Comparison of ENCODE assay signal across 10 cellular contexts in the genomic region with DNA sequence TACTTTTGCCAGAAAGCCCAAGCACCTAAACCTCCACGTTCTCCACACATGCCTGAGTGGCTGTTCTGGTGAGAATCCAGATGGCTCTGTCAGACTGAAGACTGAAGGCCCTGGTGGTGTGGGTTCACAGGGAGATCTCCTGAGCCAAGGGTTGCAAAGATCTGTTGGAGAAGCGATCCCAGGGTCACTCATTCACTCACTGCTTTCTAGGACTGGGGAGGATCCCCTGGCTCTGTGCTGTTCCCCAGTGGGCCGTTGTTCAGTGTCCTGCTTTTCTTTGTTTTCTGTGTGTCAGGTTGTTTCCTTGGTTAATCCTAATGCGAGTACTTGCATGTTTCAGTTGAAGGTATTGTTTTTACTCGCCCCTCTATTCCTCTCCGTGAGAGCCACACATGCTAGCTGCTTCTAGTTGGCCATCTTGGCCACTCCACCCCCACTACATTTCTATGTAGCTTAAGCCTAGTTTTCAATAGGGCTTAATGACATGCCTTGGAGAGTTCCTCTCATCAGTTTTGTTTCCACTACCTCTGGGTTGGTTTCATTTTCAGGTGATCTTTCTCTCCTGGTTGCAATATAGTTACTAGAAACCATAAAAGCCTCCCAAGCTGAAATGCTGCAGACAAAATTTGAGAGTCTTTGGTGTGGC.
DNase-seq lines count a peak whose midpoint lies in the region; ATAC-seq, FAIRE-seq and TF ChIP-seq lines count a peak whose summit lies in the region.
"Had no signal": no experiment of that assay in that cellular context is flagged by ENCODE, and none has a peak within 500 bp of the region (broad histone marks: within the 10 kb centered on the region; RNA-seq: fewer than 3 reads in every experiment).

No MANE protein-coding gene starts in this region.

- H3K4me3 Mint-ChIP-seq in activated T-cell treated with anti-CD3 and anti-CD28 coated beads, Interleukin-2, amount 50 U/mL, for 72 hours: peak overlapping the region; percentile 61 to 71

- no peak for TF ChIP-seq POLR2A in transverse colon (IDR thresholded peaks at IDR 0.05)

- H3K4me1 ChIP-seq in transverse colon: peaks cover 0 to 29% (median 4%) of the 10 kb centered on the region in 4 donors

- H3K27ac ChIP-seq in transverse colon: peak overlapping the region in 3 of 4 donors; percentile 20 to 65 (median 44)
- H3K27ac ChIP-seq: BLaER1 treated with 17β-estradiol and CSF1 and Interleukin-3, amounts not matched to agents 10 nM and 100 nM had no signal

- no peaks in the 10 kb centered on the region for H3K27me3 ChIP-seq in transverse colon
- H3K27me3 ChIP-seq: BLaER1 treated with 17β-estradiol and CSF1 and Interleukin-3, amounts not matched to agents 10 nM and 100 nM had no signal

- peaks cover 12 to 14% of the 10 kb centered on the region in 2 donors for H3K36me3 Mint-ChIP-seq in activated T-cell treated with anti-CD3 and anti-CD28 coated beads, Interleukin-2, amount 50 U/mL, for 72 hours (ENCODE audit: insufficient read depth in 2 of 2)

- TF ChIP-seq EP300 in transverse colon (IDR thresholded peaks at IDR 0.05; ENCODE audit: low read depth): no peak

- 72 to 87% methylated on average over 3 to 6 of the region's 6 CpGs for WGBS in transverse colon (ENCODE audit: low coverage in 1 of 2), 2 donors

- H3K27ac Mint-ChIP-seq in activated T-cell treated with anti-CD3 and anti-CD28 coated beads, Interleukin-2, amount 50 U/mL, for 72 hours: peak overlapping the region; percentile 94

- in situ Hi-C loops in transverse colon (cut with MboI; ENCODE audit: low pct_ligation_motif_present in 1 of 4, low pct_unique_long_range_greater_than_20kb in 1 of 4, low sequenced_read_pairs in 3 of 4): no loop called here

- peak; percentile 98 for ATAC-seq in HG02981 (IDR thresholded peaks at IDR 0.05; ENCODE audit: unreplicated experiment)
- peak; percentile 91 to 92 for ATAC-seq in activated T-cell treated with anti-CD3 and anti-CD28 coated beads, Interleukin-2, amount 50 U/mL, for 72 hours (replicated peaks in 1 of 2)

- no peak for TF ChIP-seq CTCF in transverse colon (IDR thresholded peaks at IDR 0.05)

- no peak overlapping the region for H3K4me3 ChIP-seq in transverse colon
- H3K4me3 ChIP-seq: BLaER1 treated with 17β-estradiol and CSF1 and Interleukin-3, amounts not matched to agents 10 nM and 100 nM had no signal

- H3K4me1 Mint-ChIP-seq in activated T-cell treated with anti-CD3 and anti-CD28 coated beads, Interleukin-2, amount 50 U/mL, for 72 hours (ENCODE audit: low read depth): peaks cover 78% of the 10 kb centered on the region

- FAIRE-seq in urothelium cell line (lab: Jason Lieb, UNC): no peak

- intact Hi-C loops in transverse colon (cut with DNase I; ENCODE audit: low total_unique reads): no loop called here

- H3K9me3 ChIP-seq in transverse colon: no peaks in the 10 kb centered on the region

- H3K27me3 Mint-ChIP-seq in activated T-cell treated with anti-CD3 and anti-CD28 coated beads, Interleukin-2, amount 50 U/mL, for 72 hours (ENCODE audit: low read depth): no peaks in the 10 kb centered on the region

- peaks cover 6 to 10% of the 10 kb centered on the region in 2 donors for H3K9me3 Mint-ChIP-seq in activated T-cell treated with anti-CD3 and anti-CD28 coated beads, Interleukin-2, amount 50 U/mL, for 72 hours

- no peaks in the 10 kb centered on the region for H3K36me3 ChIP-seq in transverse colon
- H3K36me3 ChIP-seq: BLaER1 treated with 17β-estradiol and CSF1 and Interleukin-3, amounts not matched to agents 10 nM and 100 nM had no signal

- DNase-seq in stimulated activated CD4-positive, alpha-beta T cell treated with anti-CD3 and anti-CD28 coated beads, Interleukin-12 subunit alpha, Interleukin-12 subunit beta, amount 100 ng/mL, for 48 hours (ENCODE audit: low read depth in 2 of 3, low spot score in 1 of 3): peak in 2 of 3 donors; percentile 13 to 14
- DNase-seq in stimulated activated CD4-positive, alpha-beta T cell treated with anti-CD3 and anti-CD28 coated beads, Interleukin-4, amount 100 ng/mL, for 4 hours: no peak
- DNase-seq in activated T-cell treated with anti-CD3 and anti-CD28 coated beads, Interleukin-2, amount 50 U/mL, for 72 hours: peak; percentile 39 to 44
- DNase-seq in transverse colon (no peak), urothelium cell line (ENCODE audit: low spot score) (no peak), EL (no peak)
- DNase-seq in stimulated activated naive CD4-positive, alpha-beta T cell treated with Interleukin-2 at 50 U/mL for 16 hours (lab: John Stamatoyannopoulos, UW): no peak
- DNase-seq: NCI-H524 treated with DMSO at 0.1 percent for 48 hours had no signal

Comparison
In these comparisons a context has a peak if more than half of its experiments do, and no peak if none do; other contexts are left out.
1. DNase-seq: peak in stimulated activated CD4-positive, alpha-beta T cell treated with anti-CD3 and anti-CD28 coated beads, Interleukin-12 subunit alpha, Interleukin-12 subunit beta, amount 100 ng/mL, for 48 hours (2 of 3) and activated T-cell treated with anti-CD3 and anti-CD28 coated beads, Interleukin-2, amount 50 U/mL, for 72 hours (2 of 2); none in stimulated activated CD4-positive, alpha-beta T cell treated with anti-CD3 and anti-CD28 coated beads, Interleukin-4, amount 100 ng/mL, for 4 hours (0 of 2), transverse colon (single experiment), urothelium cell line (single experiment), EL (single experiment) and stimulated activated naive CD4-positive, alpha-beta T cell treated with Interleukin-2 at 50 U/mL for 16 hours (single experiment).